30 cellular contexts compared by ENCODE assay signal in genomic region chr10:6100370-6100769, GRCh38. TPM values are rescaled to one million over a fixed set of nuclear protein-coding genes. Genes with fewer than 3 reads are reported as not detected.
DNase-seq lines count a peak whose midpoint lies in the region; ATAC-seq and TF ChIP-seq lines count a peak whose summit lies in the region.
"Had no signal": no experiment of that assay in that cellular context is flagged by ENCODE, and none has a peak within 500 bp of the region (broad histone marks: within the 10 kb centered on the region; RNA-seq: fewer than 3 reads in every experiment).

No MANE protein-coding gene starts in this region.

- no peak overlapping the region for H3K27ac ChIP-seq in CD4-positive, CD25-positive, alpha-beta regulatory T cell (ENCODE audit: insufficient read depth, low read length, poor library complexity, severe bottlenecking)
- H3K27ac ChIP-seq in VCaP (peak overlapping the region; percentile 12; the same call in 1 of the 2 replicates), liver (ENCODE audit: low read depth in 1 of 2, low read length in 2 of 2) (peak overlapping the region; percentile 10 to 22)
- H3K27ac ChIP-seq: heart left ventricle, neural progenitor cell, parathyroid adenoma, suprapubic skin had no signal

- H3K9ac ChIP-seq in liver (ENCODE audit: low read depth in 1 of 2, low read length in 2 of 2), result no peak overlapping the region
- H3K9ac ChIP-seq: neural progenitor cell, parathyroid adenoma had no signal

- ATAC-seq in activated CD4-positive, alpha-beta T cell treated with anti-CD3 and anti-CD28 coated beads for 36 hours, result no peak
- ATAC-seq in CD4-positive, CD25-positive, alpha-beta regulatory T cell (ENCODE audit: low read depth in 2 of 2), result no peak
- ATAC-seq in GM19397 (IDR thresholded peaks at IDR 0.05; ENCODE audit: unreplicated experiment) (no peak), GM18909 (IDR thresholded peaks at IDR 0.05; ENCODE audit: poor library complexity, unreplicated experiment) (no peak)
- ATAC-seq: esophagus mucosa, heart left ventricle had no signal

- no peak overlapping the region for H3K4me3 Mint-ChIP-seq in activated CD4-positive, alpha-beta T cell treated with anti-CD3 and anti-CD28 coated beads for 36 hours
- peak overlapping the region in 1 of 4 donors; percentile 22 for H3K4me3 Mint-ChIP-seq in CD4-positive, CD25-positive, alpha-beta regulatory T cell
- H3K4me3 Mint-ChIP-seq in type B pancreatic cell, result no peak overlapping the region
- H3K4me3 Mint-ChIP-seq: activated naive CD4-positive, alpha-beta T cell treated with anti-CD3 and anti-CD28 coated beads, Interleukin-2, amount 10 ng/mL, durations not matched to agents 7 days and 5 days; dendritic cell treated with granulocyte-macrophage colony-stimulating factor and Interleukin-4, amounts not matched to agents 40 ng/mL and 50 ng/mL, for 4 days; endodermal cell; neural progenitor cell had no signal

- peaks cover 9% of the 10 kb centered on the region for H3K4me1 ChIP-seq in CD4-positive, CD25-positive, alpha-beta regulatory T cell (ENCODE audit: control insufficient read depth, insufficient read depth, low read length, poor library complexity, severe bottlenecking)
- H3K4me1 ChIP-seq in liver (ENCODE audit: control insufficient read depth in 4 of 4, insufficient read depth in 4 of 4, low read length in 3 of 4), result peaks cover 0 to 20% (median 13%) of the 10 kb centered on the region in 4 donors
- H3K4me1 ChIP-seq: parathyroid adenoma had no signal

- no peaks in the 10 kb centered on the region for H3K27me3 Mint-ChIP-seq in activated CD4-positive, alpha-beta T cell treated with anti-CD3 and anti-CD28 coated beads for 36 hours
- no peaks in the 10 kb centered on the region for H3K27me3 Mint-ChIP-seq in CD4-positive, CD25-positive, alpha-beta regulatory T cell
- no peaks in the 10 kb centered on the region for H3K27me3 Mint-ChIP-seq in type B pancreatic cell
- H3K27me3 Mint-ChIP-seq: activated naive CD4-positive, alpha-beta T cell treated with anti-CD3 and anti-CD28 coated beads, Interleukin-2, amount 10 ng/mL, durations not matched to agents 7 days and 5 days; dendritic cell treated with granulocyte-macrophage colony-stimulating factor and Interleukin-4, amounts not matched to agents 40 ng/mL and 50 ng/mL, for 4 days had no signal

- TF ChIP-seq RAD21 in liver (IDR thresholded peaks at IDR 0.05), result no peak

- H3K4me3 ChIP-seq in CD4-positive, CD25-positive, alpha-beta regulatory T cell (ENCODE audit: low read depth, low read length), result no peak overlapping the region
- H3K4me3 ChIP-seq in liver (ENCODE audit: low read depth in 1 of 3, low read length in 3 of 3), result no peak overlapping the region
- H3K4me3 ChIP-seq: heart left ventricle, lung, neural progenitor cell, suprapubic skin had no signal

- POLR2A ChIA-PET in activated CD4-positive, alpha-beta T cell treated with anti-CD3 and anti-CD28 coated beads for 36 hours (lab: Charles Lee), result no interaction called here

- H3K4me1 Mint-ChIP-seq in activated CD4-positive, alpha-beta T cell treated with anti-CD3 and anti-CD28 coated beads for 36 hours, result peaks cover 30% of the 10 kb centered on the region
- peaks cover 23 to 52% (median 41%) of the 10 kb centered on the region in 4 donors for H3K4me1 Mint-ChIP-seq in CD4-positive, CD25-positive, alpha-beta regulatory T cell
- H3K4me1 Mint-ChIP-seq in type B pancreatic cell (ENCODE audit: unreplicated experiment), result no peaks in the 10 kb centered on the region

- H3K9me3 ChIP-seq in CD4-positive, CD25-positive, alpha-beta regulatory T cell (ENCODE audit: control insufficient read depth in 2 of 2, low read length in 2 of 2), result no peaks in the 10 kb centered on the region
- no peaks in the 10 kb centered on the region for H3K9me3 ChIP-seq in liver (ENCODE audit: control insufficient read depth in 4 of 4, low read length in 3 of 4)
- H3K9me3 ChIP-seq: heart left ventricle, suprapubic skin had no signal

- peaks cover 61% of the 10 kb centered on the region for H3K36me3 Mint-ChIP-seq in activated CD4-positive, alpha-beta T cell treated with anti-CD3 and anti-CD28 coated beads for 36 hours (ENCODE audit: low read depth)
- peaks cover 33% of the 10 kb centered on the region for H3K36me3 Mint-ChIP-seq in CD4-positive, CD25-positive, alpha-beta regulatory T cell
- peaks cover 15% of the 10 kb centered on the region for H3K36me3 Mint-ChIP-seq in type B pancreatic cell

- no peaks in the 10 kb centered on the region for H3K27me3 ChIP-seq in CD4-positive, CD25-positive, alpha-beta regulatory T cell (ENCODE audit: control insufficient read depth, insufficient read depth, low read length)
- no peaks in the 10 kb centered on the region for H3K27me3 ChIP-seq in liver (ENCODE audit: control insufficient read depth in 4 of 4, insufficient read depth in 4 of 4, low read length in 3 of 4)
- H3K27me3 ChIP-seq: heart left ventricle, neural progenitor cell, suprapubic skin had no signal

- peaks cover 64% of the 10 kb centered on the region for H3K36me3 ChIP-seq in CD4-positive, CD25-positive, alpha-beta regulatory T cell (ENCODE audit: control insufficient read depth, insufficient read depth, low read length)
- peaks cover 3 to 10% (median 7%) of the 10 kb centered on the region in 4 donors for H3K36me3 ChIP-seq in liver (ENCODE audit: control insufficient read depth in 4 of 4, insufficient read depth in 3 of 4, low read depth in 1 of 4, low read length in 3 of 4)

- peak overlapping the region; percentile 66 for H3K27ac Mint-ChIP-seq in activated CD4-positive, alpha-beta T cell treated with anti-CD3 and anti-CD28 coated beads for 36 hours
- peak overlapping the region; percentile 56 to 90 (median 74) for H3K27ac Mint-ChIP-seq in CD4-positive, CD25-positive, alpha-beta regulatory T cell
- H3K27ac Mint-ChIP-seq in type B pancreatic cell, result no peak overlapping the region
- H3K27ac Mint-ChIP-seq: activated naive CD4-positive, alpha-beta T cell treated with anti-CD3 and anti-CD28 coated beads, Interleukin-2, amount 10 ng/mL, durations not matched to agents 7 days and 5 days; dendritic cell treated with granulocyte-macrophage colony-stimulating factor and Interleukin-4, amounts not matched to agents 40 ng/mL and 50 ng/mL, for 4 days; endodermal cell; neural progenitor cell had no signal

- no peak for DNase-seq in activated CD4-positive, alpha-beta T cell treated with anti-CD3 and anti-CD28 coated beads for 36 hours
- no peak for DNase-seq in activated CD4-positive, alpha-beta T cell treated with anti-CD3 and anti-CD28 coated beads, Interleukin-2, amount 50 U/mL, for 1 hour
- DNase-seq in CD4-positive, CD25-positive, alpha-beta regulatory T cell, result no peak
- DNase-seq in type B pancreatic cell (ENCODE audit: extremely low spot score, unreplicated experiment), result no peak
- DNase-seq: 8988T; activated naive CD4-positive, alpha-beta T cell treated with anti-CD3 and anti-CD28 coated beads, Interleukin-2, amount 10 ng/mL, durations not matched to agents 7 days and 5 days; activated T-cell treated with anti-CD3 and anti-CD28 coated beads, Interleukin-2, amount 50 U/mL, for 48 hours; central memory CD4-positive, alpha-beta T cell; EL; endodermal cell; foreskin fibroblast; heart left ventricle; MV-4-11; NCI-H146; OCI-M1; stimulated activated CD4-positive, alpha-beta T cell treated with anti-CD3 and anti-CD28 coated beads, Interleukin-2, amount 100 ng/mL, for 24 hours had no signal

- TF ChIP-seq CTCF in VCaP (conservative IDR thresholded peaks at IDR 0.05) (no peak), liver (IDR thresholded peaks at IDR 0.05; ENCODE audit: low read depth, low read length, missing input control) (no peak), type B pancreatic cell (conservative IDR thresholded peaks at IDR 0.05) (no peak)

- intact Hi-C loops in activated CD4-positive, alpha-beta T cell treated with anti-CD3 and anti-CD28 coated beads for 36 hours (cut with DNase I, micrococcal nuclease), result loop anchor here in 1 of 2 experiments (10.0 kb wide), 1 partner anchor 574 kb away; no protein-coding TSS in a partner anchor

- CTCF ChIA-PET in activated CD4-positive, alpha-beta T cell treated with anti-CD3 and anti-CD28 coated beads for 36 hours (lab: Charles Lee), result interaction anchor here (0.9 kb wide), 1 partner anchor 14 kb away, joined by 3 read pairs; no protein-coding TSS in a partner anchor

- 76% methylated on average over 1 of the region's 1 CpG for WGBS in liver

- no peaks in the 10 kb centered on the region for H3K9me3 Mint-ChIP-seq in activated CD4-positive, alpha-beta T cell treated with anti-CD3 and anti-CD28 coated beads for 36 hours (ENCODE audit: low read depth)
- no peaks in the 10 kb centered on the region for H3K9me3 Mint-ChIP-seq in CD4-positive, CD25-positive, alpha-beta regulatory T cell
- no peaks in the 10 kb centered on the region for H3K9me3 Mint-ChIP-seq in type B pancreatic cell
- H3K9me3 Mint-ChIP-seq: activated naive CD4-positive, alpha-beta T cell treated with anti-CD3 and anti-CD28 coated beads, Interleukin-2, amount 10 ng/mL, durations not matched to agents 7 days and 5 days; dendritic cell treated with granulocyte-macrophage colony-stimulating factor and Interleukin-4, amounts not matched to agents 40 ng/mL and 50 ng/mL, for 4 days; endodermal cell; neural progenitor cell had no signal

TF ChIP-seq in liver, 16 proteins besides CTCF, POLR2A, EP300 and RAD21 (continues in another document):
- TF ChIP-seq EGR1 (IDR thresholded peaks at IDR 0.05; ENCODE audit: low read depth in 2 of 2), result no peak
- TF ChIP-seq TAF1 (conservative IDR thresholded peaks at IDR 0.05), result no peak
- TF ChIP-seq NR2F2 (IDR thresholded peaks at IDR 0.05), result no peak
- no peak for TF ChIP-seq FOXA2 (IDR thresholded peaks at IDR 0.05)

RNA-seq across cellular contexts. Expression of gene RBM17, which starts 11.5 kb away (rescaled TPM):
- total RNA-seq in activated CD4-positive, alpha-beta T cell treated with anti-CD3 and anti-CD28 coated beads for 36 hours, result 100 to 1,000 TPM; 206 to 246 TPM
- total RNA-seq in CD4-positive, CD25-positive, alpha-beta regulatory T cell, result 168 TPM
- 10 to 100 TPM; 63.6 to 88.2 (median 65.7) TPM for polyA plus RNA-seq in CD4-positive, CD25-positive, alpha-beta regulatory T cell
- 10 to 100 TPM; 28.2 to 40.0 TPM for total RNA-seq in liver
- polyA plus RNA-seq in liver, result 10 to 100 TPM; 16.5 to 44.8 TPM
- total RNA-seq in type B pancreatic cell (ENCODE audit: low replicate concordance), result 92.1 and 105 TPM in 2 replicates

RNA-seq across cellular contexts. Expression of gene IL2RA, which starts 38.2 kb away (rescaled TPM):
- total RNA-seq in activated CD4-positive, alpha-beta T cell treated with anti-CD3 and anti-CD28 coated beads for 36 hours, result 100 to 1,000 TPM; 659 to 980 TPM
- 220 TPM for total RNA-seq in CD4-positive, CD25-positive, alpha-beta regulatory T cell
- 100 to 1,000 TPM; 159 to 261 (median 179) TPM for polyA plus RNA-seq in CD4-positive, CD25-positive, alpha-beta regulatory T cell
- total RNA-seq in liver (1 to 10 TPM in 1 of 2 donors, not detected in 1; 1.6 TPM), type B pancreatic cell (ENCODE audit: low replicate concordance) (not detected in 2 replicates)
- under 1 TPM in 1 of 2 donors, not detected in 1; 0.46 TPM for polyA plus RNA-seq in liver
- total RNA-seq: astrocyte, endodermal cell, kidney epithelial cell, LHCN-M2, NCI-H460 had no signal

Comparison
In these comparisons a context has a peak if more than half of its experiments do, and no peak if none do; other contexts are left out.
1. RNA of gene IL2RA, which starts 38.2 kb away (total RNA-seq): 659 to 980 TPM in activated CD4-positive, alpha-beta T cell treated with anti-CD3 and anti-CD28 coated beads for 36 hours and 220 TPM in CD4-positive, CD25-positive, alpha-beta regulatory T cell (single experiment); 1.6 TPM in liver and not detected in type B pancreatic cell; every median in the first group is over 10 times any median in the second.